In the genomic region with DNA sequence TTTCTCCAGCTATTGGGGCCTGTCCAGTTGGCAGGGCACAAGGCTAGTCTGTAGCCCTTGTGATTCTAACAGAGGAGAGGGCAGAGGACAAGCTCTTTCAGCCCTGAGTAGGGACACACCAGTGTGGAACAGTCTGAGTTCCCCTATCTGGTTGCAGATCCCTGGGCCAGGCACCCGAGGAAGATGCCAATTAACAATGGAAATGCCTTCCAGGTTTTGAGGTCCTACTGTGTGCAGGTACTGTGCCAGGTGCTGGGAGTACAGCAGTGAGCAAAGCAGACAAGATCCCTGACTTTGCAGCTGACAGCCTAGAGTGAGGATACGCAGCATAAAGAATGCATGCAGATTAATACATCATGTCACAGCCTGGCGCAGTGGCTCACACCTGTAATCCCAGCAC, we compare ENCODE assay signal across 20 cellular contexts.
"Had no signal": no experiment of that assay in that cellular context is flagged by ENCODE, and none has a peak within 500 bp of the region (broad histone marks: within the 10 kb centered on the region; RNA-seq: fewer than 3 reads in every experiment).

No MANE protein-coding gene starts in this region.

- H3K27ac Mint-ChIP-seq: activated CD8-positive, alpha-beta T cell treated with anti-CD3 and anti-CD28 coated beads for 36 hours; activated naive CD8-positive, alpha-beta T cell; nephron had no signal

- H3K27me3 Mint-ChIP-seq: activated CD8-positive, alpha-beta T cell treated with anti-CD3 and anti-CD28 coated beads for 36 hours; activated naive CD8-positive, alpha-beta T cell had no signal

- H3K4me3 ChIP-seq: colonic mucosa, mucosa of descending colon, suprapubic skin, upper lobe of left lung had no signal

- H3K9me3 Mint-ChIP-seq: activated CD8-positive, alpha-beta T cell treated with anti-CD3 and anti-CD28 coated beads for 36 hours; activated T-cell treated with anti-CD3 and anti-CD28 coated beads, Interleukin-2, amount 50 U/mL, for 72 hours had no signal

- H3K4me3 Mint-ChIP-seq: activated CD8-positive, alpha-beta T cell treated with anti-CD3 and anti-CD28 coated beads for 36 hours; activated naive CD8-positive, alpha-beta T cell; nephron had no signal

- H3K4me1 ChIP-seq: colonic mucosa had no signal

- ATAC-seq: activated CD8-positive, alpha-beta T cell treated with anti-CD3 and anti-CD28 coated beads for 36 hours; activated T-cell treated with anti-CD3 and anti-CD28 coated beads, Interleukin-2, amount 50 U/mL, for 72 hours; left lobe of liver; mucosa of descending colon; stimulated activated naive CD8-positive, alpha-beta T cell treated with anti-CD3 and anti-CD28 coated beads, Interleukin-15, Interleukin-2, amounts not matched to agents 100 U/mL and 50 U/mL, for 24 hours had no signal

- FAIRE-seq: endometrium had no signal

- DNase-seq: activated CD4-positive, alpha-beta T cell treated with anti-CD3 and anti-CD28 coated beads for 48 hours; activated CD8-positive, alpha-beta T cell treated with anti-CD3 and anti-CD28 coated beads for 36 hours; activated gamma-delta T cell treated with Interleukin-2 at 50 U/mL for 16 hours; activated T-cell treated with anti-CD3 and anti-CD28 coated beads, Interleukin-2, amount 50 U/mL, for 72 hours; amniotic stem cell; colonic mucosa; islet precursor cell; mammary epithelial cell; mucosa of descending colon; nucleus accumbens; posterior cingulate gyrus; retina; stimulated activated CD4-positive, alpha-beta T cell treated with anti-CD3 and anti-CD28 coated beads, Interleukin-2, amount 100 ng/mL, for 48 hours; stimulated activated naive CD8-positive, alpha-beta T cell treated with anti-CD3 and anti-CD28 coated beads, Interleukin-15, Interleukin-2, amounts not matched to agents 100 U/mL and 50 U/mL, for 24 hours; upper lobe of left lung had no signal

- H3K9me3 ChIP-seq: colonic mucosa, mucosa of descending colon, suprapubic skin, upper lobe of left lung had no signal

- H3K27ac ChIP-seq: colonic mucosa, suprapubic skin, upper lobe of left lung had no signal

- H3K36me3 ChIP-seq: colonic mucosa, suprapubic skin, upper lobe of left lung had no signal
